In the genomic region with DNA sequence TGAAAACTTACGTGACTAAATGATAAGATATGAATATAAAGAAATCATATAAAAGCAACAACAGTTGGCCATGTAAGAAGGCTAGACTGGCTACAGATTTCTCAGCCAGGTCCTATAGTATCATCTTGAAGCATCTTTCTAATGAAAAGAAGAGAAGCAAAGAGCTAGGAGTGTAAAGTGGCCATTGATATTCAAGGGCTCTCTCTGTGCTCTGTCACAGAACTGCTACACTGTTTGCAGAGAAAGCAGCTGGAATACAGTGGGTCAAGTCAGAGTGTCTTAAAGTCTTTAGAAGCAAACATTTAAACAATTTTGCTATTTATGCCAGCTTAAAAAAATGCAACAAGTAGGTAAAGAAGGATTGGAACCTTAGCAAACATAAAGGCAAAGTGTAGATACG, we compare ENCODE assay signal across 15 cellular contexts.
DNase-seq lines count a peak whose midpoint lies in the region; ATAC-seq and TF ChIP-seq lines count a peak whose summit lies in the region.
"Had no signal": no experiment of that assay in that cellular context is flagged by ENCODE, and none has a peak within 500 bp of the region (broad histone marks: within the 10 kb centered on the region; RNA-seq: fewer than 3 reads in every experiment).

No MANE protein-coding gene starts in this region.

- TF ChIP-seq CTCF in WTC11 (IDR thresholded peaks at IDR 0.05) (no peak), neural progenitor cell (IDR thresholded peaks at IDR 0.05) (no peak), chondrocyte (IDR thresholded peaks at IDR 0.05) (no peak)

- H3F3A ChIP-seq in neural progenitor cell (ENCODE audit: low read depth): no peaks in the 10 kb centered on the region

- H3K27ac ChIP-seq in neural progenitor cell: no peak overlapping the region

- CTCF ChIA-PET in WTC11 (lab: Charles Lee): interaction anchor here (0.9 kb wide), 2 partner anchors 13 to 75 kb away, joined by 4 to 6 read pairs; no protein-coding TSS in a partner anchor
- CTCF ChIA-PET in activated CD4-positive, alpha-beta T cell treated with anti-CD3 and anti-CD28 coated beads for 36 hours (lab: Charles Lee): interaction anchor here (0.8 kb wide), 1 partner anchor 9 kb away, joined by 3 read pairs; no protein-coding TSS in a partner anchor

- H3K36me3 Mint-ChIP-seq in WTC11 (no peaks in the 10 kb centered on the region), neural progenitor cell (no peaks in the 10 kb centered on the region), chondrocyte (ENCODE audit: low read depth) (no peaks in the 10 kb centered on the region)
- H3K36me3 Mint-ChIP-seq in activated CD4-positive, alpha-beta T cell treated with anti-CD3 and anti-CD28 coated beads for 36 hours (ENCODE audit: low read depth): no peaks in the 10 kb centered on the region
- H3K36me3 Mint-ChIP-seq: CD4-positive, alpha-beta memory T cell had no signal

- H2AFZ ChIP-seq in neural progenitor cell (replicated peaks): no peak overlapping the region

- H3K4me1 Mint-ChIP-seq in WTC11: peaks cover 4% of the 10 kb centered on the region; the same call in 1 of the 2 replicates
- no peaks in the 10 kb centered on the region for H3K4me1 Mint-ChIP-seq in neural progenitor cell
- H3K4me1 Mint-ChIP-seq in chondrocyte (ENCODE audit: low read depth): peaks cover 6% of the 10 kb centered on the region
- H3K4me1 Mint-ChIP-seq in activated CD4-positive, alpha-beta T cell treated with anti-CD3 and anti-CD28 coated beads for 36 hours: no peaks in the 10 kb centered on the region
- H3K4me1 Mint-ChIP-seq: CD4-positive, alpha-beta memory T cell had no signal

- H3K9me3 ChIP-seq in neural progenitor cell (ENCODE audit: low read depth): no peaks in the 10 kb centered on the region

- POLR2A ChIA-PET in WTC11 (lab: Charles Lee): no interaction called here
- POLR2A ChIA-PET in activated CD4-positive, alpha-beta T cell treated with anti-CD3 and anti-CD28 coated beads for 36 hours (lab: Charles Lee): no interaction called here

- H3K4me2 ChIP-seq in neural progenitor cell: no peak overlapping the region

- DNase-seq in WTC11 (ENCODE audit: low spot score) (no peak), globus pallidus (ENCODE audit: low spot score) (peak; percentile 2), neural progenitor cell (ENCODE audit: low spot score) (peak; percentile 3), chondrocyte (ENCODE audit: low spot score) (no peak), foreskin melanocyte (no peak)
- DNase-seq in activated CD4-positive, alpha-beta T cell treated with anti-CD3 and anti-CD28 coated beads for 36 hours: no peak
- DNase-seq: C1 segment of cervical spinal cord; Calu3; CD4-positive, alpha-beta memory T cell; COR-L47; DMS53; DMS79 treated with DMSO at 0.1 percent for 48 hours; GF-D8; H9 had no signal

- no peaks in the 10 kb centered on the region for H3K36me3 ChIP-seq in neural progenitor cell

- intact Hi-C loops in activated CD4-positive, alpha-beta T cell treated with anti-CD3 and anti-CD28 coated beads for 36 hours (cut with DNase I, micrococcal nuclease): no loop called here

- no peaks in the 10 kb centered on the region for H3K79me2 ChIP-seq in neural progenitor cell (ENCODE audit: low read depth)

- no peaks in the 10 kb centered on the region for H3K4me1 ChIP-seq in neural progenitor cell

- H3K9me3 Mint-ChIP-seq in WTC11 (no peaks in the 10 kb centered on the region), neural progenitor cell (no peaks in the 10 kb centered on the region), chondrocyte (ENCODE audit: low read depth) (no peaks in the 10 kb centered on the region)
- no peaks in the 10 kb centered on the region for H3K9me3 Mint-ChIP-seq in activated CD4-positive, alpha-beta T cell treated with anti-CD3 and anti-CD28 coated beads for 36 hours (ENCODE audit: low read depth)
- H3K9me3 Mint-ChIP-seq: H9 had no signal

- no peak overlapping the region for H3K4me3 ChIP-seq in neural progenitor cell

- H3K4me3 Mint-ChIP-seq in WTC11: no peak overlapping the region
- H3K4me3 Mint-ChIP-seq in neural progenitor cell: no peak overlapping the region
- H3K4me3 Mint-ChIP-seq in chondrocyte (ENCODE audit: unreplicated experiment): no peak overlapping the region
- no peak overlapping the region for H3K4me3 Mint-ChIP-seq in activated CD4-positive, alpha-beta T cell treated with anti-CD3 and anti-CD28 coated beads for 36 hours
- H3K4me3 Mint-ChIP-seq: CD4-positive, alpha-beta memory T cell; H9 had no signal

- no peak overlapping the region for H3K9ac ChIP-seq in neural progenitor cell

- no peaks in the 10 kb centered on the region for H3K27me3 ChIP-seq in neural progenitor cell

- H3K27ac Mint-ChIP-seq in WTC11: no peak overlapping the region
- H3K27ac Mint-ChIP-seq in neural progenitor cell: no peak overlapping the region
- no peak overlapping the region for H3K27ac Mint-ChIP-seq in chondrocyte (ENCODE audit: unreplicated experiment)
- H3K27ac Mint-ChIP-seq in activated CD4-positive, alpha-beta T cell treated with anti-CD3 and anti-CD28 coated beads for 36 hours: no peak overlapping the region
- H3K27ac Mint-ChIP-seq: CD4-positive, alpha-beta memory T cell; H9 had no signal

- ATAC-seq in WTC11: peak; percentile 81
- ATAC-seq in activated CD4-positive, alpha-beta T cell treated with anti-CD3 and anti-CD28 coated beads for 36 hours: no peak
- ATAC-seq: HCT116 had no signal

- no peaks in the 10 kb centered on the region for H3K27me3 Mint-ChIP-seq in WTC11 (ENCODE audit: low read depth)
- H3K27me3 Mint-ChIP-seq in neural progenitor cell (ENCODE audit: insufficient read depth, low read depth): no peaks in the 10 kb centered on the region
- H3K27me3 Mint-ChIP-seq in chondrocyte (ENCODE audit: low read depth): no peaks in the 10 kb centered on the region
- no peaks in the 10 kb centered on the region for H3K27me3 Mint-ChIP-seq in activated CD4-positive, alpha-beta T cell treated with anti-CD3 and anti-CD28 coated beads for 36 hours
- H3K27me3 Mint-ChIP-seq: CD4-positive, alpha-beta memory T cell had no signal

- no peaks in the 10 kb centered on the region for H4K20me1 ChIP-seq in neural progenitor cell (ENCODE audit: low read depth)

TF ChIP-seq in WTC11, 78 proteins besides CTCF, POLR2A, EP300 and RAD21:
- TF ChIP-seq RORB (CRISPR knock-in tag; IDR thresholded peaks at IDR 0.05) (no peak), TP53 (CRISPR knock-in tag; IDR thresholded peaks at IDR 0.05) (no peak), ZBTB21 (CRISPR knock-in tag; IDR thresholded peaks at IDR 0.05; ENCODE audit: borderline replicate concordance) (no peak), NR1H2 (CRISPR knock-in tag; IDR thresholded peaks at IDR 0.05) (no peak), ETV6 (CRISPR knock-in tag; IDR thresholded peaks at IDR 0.05) (no peak)
- TF ChIP-seq, protein P1, sequence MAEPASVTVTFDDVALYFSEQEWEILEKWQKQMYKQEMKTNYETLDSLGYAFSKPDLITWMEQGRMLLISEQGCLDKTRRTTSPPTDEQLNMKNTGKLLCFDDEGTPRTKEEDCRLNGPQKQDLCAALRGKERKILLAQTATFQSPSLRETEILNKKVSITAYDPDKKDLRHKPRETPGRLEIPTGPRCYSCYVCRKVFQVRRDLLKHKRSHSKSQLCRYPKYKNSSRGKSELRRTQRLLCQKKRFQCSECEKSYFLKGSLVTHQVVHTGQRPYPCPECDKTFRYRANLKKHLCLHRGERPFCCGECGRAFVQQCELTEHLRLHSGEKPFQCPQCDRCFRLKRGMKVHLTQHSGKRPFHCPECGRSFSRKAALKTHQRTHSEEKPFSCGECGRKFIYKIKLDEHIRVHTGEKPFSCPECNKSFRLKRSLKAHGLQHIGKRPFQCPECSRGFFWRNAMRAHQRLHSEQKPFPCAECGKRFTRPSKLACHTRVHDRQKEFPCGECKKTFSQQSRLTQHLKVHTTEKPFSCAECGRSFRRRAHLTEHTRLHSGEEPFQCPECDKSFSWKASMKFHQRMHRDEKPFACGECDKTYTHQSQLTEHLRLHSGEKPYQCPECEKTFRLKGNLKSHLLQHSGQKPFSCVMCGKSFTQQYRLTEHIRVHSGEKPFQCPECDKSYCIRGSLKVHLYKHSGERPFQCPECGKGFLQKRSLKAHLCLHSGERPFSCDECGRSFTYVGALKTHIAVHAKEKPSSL (CRISPR knock-in tag; conservative IDR thresholded peaks at IDR 0.05): no peak

Comparison
In these comparisons a context has a peak if more than half of its experiments do, and no peak if none do; other contexts are left out.
1. DNase-seq: peak in globus pallidus (single experiment) and neural progenitor cell (single experiment); none in WTC11 (single experiment), chondrocyte (single experiment), activated CD4-positive, alpha-beta T cell treated with anti-CD3 and anti-CD28 coated beads for 36 hours (single experiment) and foreskin melanocyte (single experiment).